In the genomic region with DNA sequence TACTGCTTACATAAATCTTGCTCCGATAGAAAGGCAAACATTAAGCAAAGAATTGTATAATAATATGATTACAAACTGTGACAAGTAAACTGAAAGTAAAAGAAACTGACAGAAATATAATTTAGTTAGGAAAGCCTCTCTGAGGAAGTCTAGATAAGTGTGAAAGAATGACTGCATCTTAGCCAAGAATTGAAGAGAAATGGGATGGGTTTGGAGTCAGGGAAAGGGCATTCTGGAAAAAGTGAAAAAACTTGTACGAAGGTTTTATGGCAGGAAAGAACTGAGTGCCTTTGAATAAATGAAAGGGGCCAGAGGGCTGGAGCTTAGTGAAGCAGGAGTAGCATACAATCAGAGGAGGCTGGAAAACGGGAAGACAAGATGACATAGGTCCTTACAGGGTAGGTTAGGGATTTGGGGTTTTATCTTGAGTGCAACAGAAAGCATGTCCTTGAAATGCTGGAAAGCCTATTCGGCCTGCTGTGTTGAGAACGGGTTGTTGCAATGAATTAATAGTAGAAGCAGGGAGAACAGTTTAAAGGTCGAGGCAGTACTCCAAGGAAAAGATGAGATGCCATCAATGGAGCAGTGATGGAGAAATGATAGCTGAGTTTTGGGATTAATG, we compare ENCODE assay signal across 1 cellular context.
TF ChIP-seq lines count a peak whose summit lies in the region.

No MANE protein-coding gene starts in this region.

TF ChIP-seq in GM23338, 12 proteins besides CTCF, POLR2A, EP300 and RAD21:
- TF ChIP-seq, protein P1, sequence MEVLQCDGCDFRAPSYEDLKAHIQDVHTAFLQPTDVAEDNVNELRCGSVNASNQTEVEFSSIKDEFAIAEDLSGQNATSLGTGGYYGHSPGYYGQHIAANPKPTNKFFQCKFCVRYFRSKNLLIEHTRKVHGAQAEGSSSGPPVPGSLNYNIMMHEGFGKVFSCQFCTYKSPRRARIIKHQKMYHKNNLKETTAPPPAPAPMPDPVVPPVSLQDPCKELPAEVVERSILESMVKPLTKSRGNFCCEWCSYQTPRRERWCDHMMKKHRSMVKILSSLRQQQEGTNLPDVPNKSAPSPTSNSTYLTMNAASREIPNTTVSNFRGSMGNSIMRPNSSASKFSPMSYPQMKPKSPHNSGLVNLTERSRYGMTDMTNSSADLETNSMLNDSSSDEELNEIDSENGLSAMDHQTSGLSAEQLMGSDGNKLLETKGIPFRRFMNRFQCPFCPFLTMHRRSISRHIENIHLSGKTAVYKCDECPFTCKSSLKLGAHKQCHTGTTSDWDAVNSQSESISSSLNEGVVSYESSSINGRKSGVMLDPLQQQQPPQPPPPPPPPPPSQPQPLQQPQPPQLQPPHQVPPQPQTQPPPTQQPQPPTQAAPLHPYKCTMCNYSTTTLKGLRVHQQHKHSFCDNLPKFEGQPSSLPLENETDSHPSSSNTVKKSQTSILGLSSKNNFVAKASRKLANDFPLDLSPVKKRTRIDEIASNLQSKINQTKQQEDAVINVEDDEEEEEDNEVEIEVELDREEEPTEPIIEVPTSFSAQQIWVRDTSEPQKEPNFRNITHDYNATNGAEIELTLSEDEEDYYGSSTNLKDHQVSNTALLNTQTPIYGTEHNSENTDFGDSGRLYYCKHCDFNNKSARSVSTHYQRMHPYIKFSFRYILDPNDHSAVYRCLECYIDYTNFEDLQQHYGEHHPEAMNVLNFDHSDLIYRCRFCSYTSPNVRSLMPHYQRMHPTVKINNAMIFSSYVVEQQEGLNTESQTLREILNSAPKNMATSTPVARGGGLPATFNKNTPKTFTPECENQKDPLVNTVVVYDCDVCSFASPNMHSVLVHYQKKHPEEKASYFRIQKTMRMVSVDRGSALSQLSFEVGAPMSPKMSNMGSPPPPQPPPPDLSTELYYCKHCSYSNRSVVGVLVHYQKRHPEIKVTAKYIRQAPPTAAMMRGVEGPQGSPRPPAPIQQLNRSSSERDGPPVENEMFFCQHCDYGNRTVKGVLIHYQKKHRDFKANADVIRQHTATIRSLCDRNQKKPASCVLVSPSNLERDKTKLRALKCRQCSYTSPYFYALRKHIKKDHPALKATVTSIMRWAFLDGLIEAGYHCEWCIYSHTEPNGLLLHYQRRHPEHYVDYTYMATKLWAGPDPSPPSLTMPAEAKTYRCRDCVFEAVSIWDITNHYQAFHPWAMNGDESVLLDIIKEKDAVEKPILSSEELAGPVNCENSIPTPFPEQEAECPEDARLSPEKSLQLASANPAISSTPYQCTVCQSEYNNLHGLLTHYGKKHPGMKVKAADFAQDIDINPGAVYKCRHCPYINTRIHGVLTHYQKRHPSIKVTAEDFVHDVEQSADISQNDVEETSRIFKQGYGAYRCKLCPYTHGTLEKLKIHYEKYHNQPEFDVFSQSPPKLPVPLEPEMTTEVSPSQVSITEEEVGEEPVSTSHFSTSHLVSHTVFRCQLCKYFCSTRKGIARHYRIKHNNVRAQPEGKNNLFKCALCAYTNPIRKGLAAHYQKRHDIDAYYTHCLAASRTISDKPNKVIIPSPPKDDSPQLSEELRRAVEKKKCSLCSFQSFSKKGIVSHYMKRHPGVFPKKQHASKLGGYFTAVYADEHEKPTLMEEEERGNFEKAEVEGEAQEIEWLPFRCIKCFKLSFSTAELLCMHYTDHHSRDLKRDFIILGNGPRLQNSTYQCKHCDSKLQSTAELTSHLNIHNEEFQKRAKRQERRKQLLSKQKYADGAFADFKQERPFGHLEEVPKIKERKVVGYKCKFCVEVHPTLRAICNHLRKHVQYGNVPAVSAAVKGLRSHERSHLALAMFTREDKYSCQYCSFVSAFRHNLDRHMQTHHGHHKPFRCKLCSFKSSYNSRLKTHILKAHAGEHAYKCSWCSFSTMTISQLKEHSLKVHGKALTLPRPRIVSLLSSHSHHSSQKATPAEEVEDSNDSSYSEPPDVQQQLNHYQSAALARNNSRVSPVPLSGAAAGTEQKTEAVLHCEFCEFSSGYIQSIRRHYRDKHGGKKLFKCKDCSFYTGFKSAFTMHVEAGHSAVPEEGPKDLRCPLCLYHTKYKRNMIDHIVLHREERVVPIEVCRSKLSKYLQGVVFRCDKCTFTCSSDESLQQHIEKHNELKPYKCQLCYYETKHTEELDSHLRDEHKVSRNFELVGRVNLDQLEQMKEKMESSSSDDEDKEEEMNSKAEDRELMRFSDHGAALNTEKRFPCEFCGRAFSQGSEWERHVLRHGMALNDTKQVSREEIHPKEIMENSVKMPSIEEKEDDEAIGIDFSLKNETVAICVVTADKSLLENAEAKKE (CRISPR knock-in tag; IDR thresholded peaks at IDR 0.05): no peak
- TF ChIP-seq JUNB (IDR thresholded peaks at IDR 0.05; ENCODE audit: unreplicated experiment) (no peak), NANOG (IDR thresholded peaks at IDR 0.05; ENCODE audit: borderline replicate concordance) (no peak), STAT1 (IDR thresholded peaks at IDR 0.05; ENCODE audit: unreplicated experiment) (no peak), CREB1 (CRISPR knock-in tag; IDR thresholded peaks at IDR 0.05; ENCODE audit: low read depth) (no peak), ZNF114 (CRISPR knock-in tag; IDR thresholded peaks at IDR 0.05) (no peak), ZNF331 (CRISPR knock-in tag; IDR thresholded peaks at IDR 0.05; ENCODE audit: low read depth) (no peak), EZH2phosphoT487 (IDR thresholded peaks at IDR 0.05; ENCODE audit: unreplicated experiment) (no peak), EZH2 (IDR thresholded peaks at IDR 0.05; ENCODE audit: low read depth, unreplicated experiment) (no peak), POLR2AphosphoS5 (IDR thresholded peaks at IDR 0.05; ENCODE audit: low read depth) (no peak)
- TF ChIP-seq, protein P2, sequence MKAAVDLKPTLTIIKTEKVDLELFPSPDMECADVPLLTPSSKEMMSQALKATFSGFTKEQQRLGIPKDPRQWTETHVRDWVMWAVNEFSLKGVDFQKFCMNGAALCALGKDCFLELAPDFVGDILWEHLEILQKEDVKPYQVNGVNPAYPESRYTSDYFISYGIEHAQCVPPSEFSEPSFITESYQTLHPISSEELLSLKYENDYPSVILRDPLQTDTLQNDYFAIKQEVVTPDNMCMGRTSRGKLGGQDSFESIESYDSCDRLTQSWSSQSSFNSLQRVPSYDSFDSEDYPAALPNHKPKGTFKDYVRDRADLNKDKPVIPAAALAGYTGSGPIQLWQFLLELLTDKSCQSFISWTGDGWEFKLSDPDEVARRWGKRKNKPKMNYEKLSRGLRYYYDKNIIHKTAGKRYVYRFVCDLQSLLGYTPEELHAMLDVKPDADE (IDR thresholded peaks at IDR 0.05): no peak
- TF ChIP-seq, protein P3, sequence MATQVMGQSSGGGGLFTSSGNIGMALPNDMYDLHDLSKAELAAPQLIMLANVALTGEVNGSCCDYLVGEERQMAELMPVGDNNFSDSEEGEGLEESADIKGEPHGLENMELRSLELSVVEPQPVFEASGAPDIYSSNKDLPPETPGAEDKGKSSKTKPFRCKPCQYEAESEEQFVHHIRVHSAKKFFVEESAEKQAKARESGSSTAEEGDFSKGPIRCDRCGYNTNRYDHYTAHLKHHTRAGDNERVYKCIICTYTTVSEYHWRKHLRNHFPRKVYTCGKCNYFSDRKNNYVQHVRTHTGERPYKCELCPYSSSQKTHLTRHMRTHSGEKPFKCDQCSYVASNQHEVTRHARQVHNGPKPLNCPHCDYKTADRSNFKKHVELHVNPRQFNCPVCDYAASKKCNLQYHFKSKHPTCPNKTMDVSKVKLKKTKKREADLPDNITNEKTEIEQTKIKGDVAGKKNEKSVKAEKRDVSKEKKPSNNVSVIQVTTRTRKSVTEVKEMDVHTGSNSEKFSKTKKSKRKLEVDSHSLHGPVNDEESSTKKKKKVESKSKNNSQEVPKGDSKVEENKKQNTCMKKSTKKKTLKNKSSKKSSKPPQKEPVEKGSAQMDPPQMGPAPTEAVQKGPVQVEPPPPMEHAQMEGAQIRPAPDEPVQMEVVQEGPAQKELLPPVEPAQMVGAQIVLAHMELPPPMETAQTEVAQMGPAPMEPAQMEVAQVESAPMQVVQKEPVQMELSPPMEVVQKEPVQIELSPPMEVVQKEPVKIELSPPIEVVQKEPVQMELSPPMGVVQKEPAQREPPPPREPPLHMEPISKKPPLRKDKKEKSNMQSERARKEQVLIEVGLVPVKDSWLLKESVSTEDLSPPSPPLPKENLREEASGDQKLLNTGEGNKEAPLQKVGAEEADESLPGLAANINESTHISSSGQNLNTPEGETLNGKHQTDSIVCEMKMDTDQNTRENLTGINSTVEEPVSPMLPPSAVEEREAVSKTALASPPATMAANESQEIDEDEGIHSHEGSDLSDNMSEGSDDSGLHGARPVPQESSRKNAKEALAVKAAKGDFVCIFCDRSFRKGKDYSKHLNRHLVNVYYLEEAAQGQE (IDR thresholded peaks at IDR 0.05; ENCODE audit: unreplicated experiment): no peak
